8 cellular contexts compared by ENCODE assay signal in genomic region chr9:12464910-12465512, GRCh38.
DNase-seq lines count a peak whose midpoint lies in the region; ATAC-seq, FAIRE-seq and TF ChIP-seq lines count a peak whose summit lies in the region.

No MANE protein-coding gene starts in this region.

- H3K4me3 ChIP-seq in Caco-2 (ENCODE audit: low read depth, low read length) (no peak overlapping the region), SK-N-MC (no peak overlapping the region), kidney (ENCODE audit: low read length in 2 of 2) (no peak overlapping the region)
- no peak overlapping the region for H3K4me3 ChIP-seq in Jurkat, Clone E6-1 (ENCODE audit: low read length)

- TF ChIP-seq CTCF in Caco-2 (IDR thresholded peaks at IDR 0.05; ENCODE audit: insufficient read depth in 1 of 2, low read depth in 1 of 2, low read length in 1 of 2, severe bottlenecking in 1 of 2, unreplicated experiment in 1 of 2) (peak; percentile 38 to 41), kidney (IDR thresholded peaks at IDR 0.05; ENCODE audit: borderline replicate concordance, extremely low read depth, insufficient read depth) (no peak)

- peak in 1 of 2 experiments; percentile 26 for DNase-seq in Caco-2
- peak; percentile 30 for DNase-seq in Jurkat, Clone E6-1 (ENCODE audit: low read depth, low spot score)
- peak; percentile 64 for DNase-seq in SK-N-MC (ENCODE audit: low read depth, low spot score)
- peak; percentile 19 for DNase-seq in iPS-NIHi11 (ENCODE audit: low spot score)
- DNase-seq in RCC 7860 (ENCODE audit: low spot score): no peak
- DNase-seq in kidney: no peak

- H3K27ac ChIP-seq in SK-N-MC (no peak overlapping the region), kidney (ENCODE audit: low read depth in 2 of 2, low read length in 2 of 2) (no peak overlapping the region)

- H3K9me3 ChIP-seq in Caco-2: no peaks in the 10 kb centered on the region
- no peaks in the 10 kb centered on the region for H3K9me3 ChIP-seq in SK-N-MC (ENCODE audit: low read depth, low read length)
- no peaks in the 10 kb centered on the region for H3K9me3 ChIP-seq in kidney (ENCODE audit: control insufficient read depth in 1 of 2, low read length in 2 of 2)

- POLR2A ChIA-PET in Caco-2 (lab: Charles Lee): no interaction called here

- CTCF ChIA-PET in Caco-2 (lab: Charles Lee): no interaction called here

- no TSS peak for BruUV-seq in Caco-2 (replicated peaks; lab: Mats Ljungman, UMichigan)

- H3K27me3 Mint-ChIP-seq in Caco-2 (ENCODE audit: insufficient read depth, unreplicated experiment): peaks cover 9% of the 10 kb centered on the region

- H3K4me1 ChIP-seq in Caco-2 (no peaks in the 10 kb centered on the region), kidney (ENCODE audit: control insufficient read depth in 1 of 2, insufficient read depth in 1 of 2, low read depth in 1 of 2, low read length in 2 of 2) (no peaks in the 10 kb centered on the region)

- H3K27ac Mint-ChIP-seq in Caco-2 (ENCODE audit: unreplicated experiment): no peak overlapping the region

- H3K9ac ChIP-seq in SK-N-MC (ENCODE audit: insufficient read length) (no peak overlapping the region), kidney (ENCODE audit: low read length in 2 of 2) (no peak overlapping the region)

- H3K36me3 ChIP-seq in Caco-2 (ENCODE audit: control insufficient read depth, insufficient read depth, low read length) (no peaks in the 10 kb centered on the region), SK-N-MC (ENCODE audit: insufficient read depth, low read length) (no peaks in the 10 kb centered on the region), kidney (ENCODE audit: control insufficient read depth in 1 of 2, insufficient read depth in 2 of 2, low read length in 2 of 2) (no peaks in the 10 kb centered on the region)

- FAIRE-seq in RCC 7860 (lab: Jason Lieb, UNC) (no peak), kidney (lab: Jason Lieb, UNC) (no peak)

- ATAC-seq in HG03039 (IDR thresholded peaks at IDR 0.05; ENCODE audit: unreplicated experiment) (no peak), GM21526 (IDR thresholded peaks at IDR 0.05; ENCODE audit: low FRiP score, unreplicated experiment) (no peak)

- no peaks in the 10 kb centered on the region for H3K27me3 ChIP-seq in Caco-2 (replicated peaks; ENCODE audit: control insufficient read depth, insufficient read depth, low read length)

- no peak overlapping the region for H3K4me3 Mint-ChIP-seq in Caco-2 (ENCODE audit: unreplicated experiment)

- intact Hi-C loops in Caco-2 (cut with micrococcal nuclease; ENCODE audit: unreplicated experiment): no loop called here
- intact Hi-C loops in kidney (cut with DNase I): no loop called here

- no peaks in the 10 kb centered on the region for H3K9me3 Mint-ChIP-seq in Caco-2 (ENCODE audit: unreplicated experiment)

- no peaks in the 10 kb centered on the region for H3K36me3 Mint-ChIP-seq in Caco-2 (ENCODE audit: insufficient read depth, unreplicated experiment)

- no peaks in the 10 kb centered on the region for H3K4me1 Mint-ChIP-seq in Caco-2 (ENCODE audit: low read depth, unreplicated experiment)

Comparison
In these comparisons a context has a peak if more than half of its experiments do, and no peak if none do; other contexts are left out.
1. DNase-seq: peak in Jurkat, Clone E6-1 (single experiment), SK-N-MC (single experiment) and iPS-NIHi11 (single experiment); none in RCC 7860 (single experiment) and kidney (single experiment).